ENCODE assay signal across 16 cellular contexts in genomic region chr2:227804970-227805369, GRCh38. TPM values are rescaled to one million over a fixed set of nuclear protein-coding genes. Genes with fewer than 3 reads are reported as not detected.
A peak's percentile ranks its signal among the peaks of the same experiment; 100 is the strongest.
DNase-seq lines count a peak whose midpoint lies in the region; ATAC-seq and TF ChIP-seq lines count a peak whose summit lies in the region.
"Had no signal": no experiment of that assay in that cellular context is flagged by ENCODE, and none has a peak within 500 bp of the region (broad histone marks: within the 10 kb centered on the region; RNA-seq: fewer than 3 reads in every experiment).

No MANE protein-coding gene starts in this region.

- H3K9me3 ChIP-seq in RWPE2 (ENCODE audit: severe bottlenecking) = peaks cover 2% of the 10 kb centered on the region

- intact Hi-C loops in lower leg skin (cut with DNase I; ENCODE audit: low total_unique reads) = no loop called here

- H3K27me3 ChIP-seq in ACC112 (ENCODE audit: insufficient read depth, low read length) (no peaks in the 10 kb centered on the region), RWPE2 (ENCODE audit: insufficient read depth, poor library complexity, severe bottlenecking) (no peaks in the 10 kb centered on the region)
- H3K27me3 ChIP-seq: brain microvascular endothelial cell had no signal

- WGBS in lower leg skin, 2 donors = 76 to 81% methylated on average over 4 of the region's 4 CpGs

- no peak for DNase-seq in RWPE2 (ENCODE audit: low spot score)
- DNase-seq in fibroblast of villous mesenchyme (ENCODE audit: low read depth) = peak; percentile 34
- no peak for DNase-seq in retina
- no peak for DNase-seq in occipital lobe (lab: John Stamatoyannopoulos, UW)
- no peak for DNase-seq in GM20000 (ENCODE audit: low spot score)
- DNase-seq in lower leg skin (ENCODE audit: low spot score in 2 of 2) = no peak
- DNase-seq: activated T-cell treated with anti-CD3 and anti-CD28 coated beads, Interleukin-2, amount 50 U/mL, for 4 hours; brain microvascular endothelial cell; mesendoderm; NCI-H1092 treated with DMSO at 0.1 percent for 48 hours; WERI-Rb-1 had no signal

- H3K4me3 ChIP-seq in ACC112 (ENCODE audit: low read depth, low read length) (no peak overlapping the region), RWPE2 (ENCODE audit: severe bottlenecking) (no peak overlapping the region), fibroblast of villous mesenchyme (ENCODE audit: low read depth, low read length) (no peak overlapping the region), lower leg skin (ENCODE audit: low read depth, poor library complexity, severe bottlenecking) (no peak overlapping the region)

- no peak for TF ChIP-seq CTCF in RWPE2 (IDR thresholded peaks at IDR 0.05; ENCODE audit: poor library complexity, severe bottlenecking)
- no peak for TF ChIP-seq CTCF in fibroblast of villous mesenchyme (IDR thresholded peaks at IDR 0.05; ENCODE audit: insufficient read depth, low read depth, low read length)
- no peak for TF ChIP-seq CTCF in GM20000 (IDR thresholded peaks at IDR 0.05; ENCODE audit: extremely low read depth, missing control alignments)
- no peak for TF ChIP-seq CTCF in lower leg skin (IDR thresholded peaks at IDR 0.05)

- H2AFZ ChIP-seq in ACC112 (ENCODE audit: low read length, unreplicated experiment) = no peak overlapping the region

- no peaks in the 10 kb centered on the region for H3K4me1 ChIP-seq in ACC112 (ENCODE audit: control insufficient read depth, insufficient read depth, low read length, unreplicated experiment)
- no peaks in the 10 kb centered on the region for H3K4me1 ChIP-seq in RWPE2 (ENCODE audit: insufficient read depth, poor library complexity, severe bottlenecking)

- ATAC-seq in GM19463 (IDR thresholded peaks at IDR 0.05; ENCODE audit: unreplicated experiment) (peak; percentile 55), RWPE2 (ENCODE audit: low read depth) (peak; percentile 50; the same call in 2 of the 3 replicates)

- H3K36me3 ChIP-seq in ACC112 (ENCODE audit: insufficient read depth, low read length) (peaks cover 18% of the 10 kb centered on the region), RWPE2 (ENCODE audit: low read depth) (no peaks in the 10 kb centered on the region; the same call in none of the 2 replicates)
- H3K36me3 ChIP-seq: brain microvascular endothelial cell, WERI-Rb-1 had no signal

- peaks cover 3% of the 10 kb centered on the region for H3K79me2 ChIP-seq in ACC112 (ENCODE audit: control insufficient read depth, insufficient read depth, low read length, unreplicated experiment)

- H3K27ac ChIP-seq in ACC112 (ENCODE audit: low read depth, low read length) = peak overlapping the region; percentile 52
- H3K27ac ChIP-seq in RWPE2 (ENCODE audit: poor library complexity, severe bottlenecking) = no peak overlapping the region
- H3K27ac ChIP-seq: brain microvascular endothelial cell, C4-2B, WERI-Rb-1 had no signal

- no peak for TF ChIP-seq POLR2A in lower leg skin (IDR thresholded peaks at IDR 0.05)

RNA-seq across cellular contexts. Expression of gene CCL20, which starts 8.7 kb away (rescaled TPM):
- total RNA-seq in fibroblast of villous mesenchyme (0.43 TPM in 1 of 2 replicates, not detected in the other), occipital lobe (not detected), lower leg skin (1 to 10 TPM in 3 of 4 donors, not detected in 1; 1.2 to 7.4 (median 2.5) TPM)
- total RNA-seq: progenitor cell of endocrine pancreas had no signal

RNA-seq across cellular contexts. Expression of gene SCYGR8, which starts 59.3 kb away (rescaled TPM):
- total RNA-seq in fibroblast of villous mesenchyme (not detected in 2 replicates), occipital lobe (not detected), lower leg skin (10 to 100 TPM in 1 of 4 donors, not detected in 3; 13.4 TPM)
- total RNA-seq: activated T-cell treated with anti-CD3 and anti-CD28 coated beads, Interleukin-2, amount 50 U/mL, for 4 hours; NCI-H460; progenitor cell of endocrine pancreas had no signal
